Comparison of ENCODE assay signal across 18 cellular contexts in genomic region chr11:13174090-13174489, GRCh38.
DNase-seq lines count a peak whose midpoint lies in the region; ATAC-seq and TF ChIP-seq lines count a peak whose summit lies in the region.
"Had no signal": no experiment of that assay in that cellular context is flagged by ENCODE, and none has a peak within 500 bp of the region (broad histone marks: within the 10 kb centered on the region; RNA-seq: fewer than 3 reads in every experiment).

No MANE protein-coding gene starts in this region.

- no peak for ATAC-seq in GM21528 (IDR thresholded peaks at IDR 0.05; ENCODE audit: low FRiP score, unreplicated experiment)
- no peak for ATAC-seq in activated CD8-positive, alpha-beta memory T cell treated with anti-CD3 and anti-CD28 coated beads, Interleukin-2, amount 10 ng/mL, durations not matched to agents 7 days and 5 days
- ATAC-seq: GM12878, HepG2 had no signal

- H3K4me3 Mint-ChIP-seq in activated CD8-positive, alpha-beta memory T cell treated with anti-CD3 and anti-CD28 coated beads, Interleukin-2, amount 10 ng/mL, durations not matched to agents 7 days and 5 days = no peak overlapping the region
- H3K4me3 Mint-ChIP-seq: CD14-positive monocyte; CD4-positive, alpha-beta memory T cell; H9 had no signal

- H3K4me3 ChIP-seq in fibroblast of lung (replicated peaks in 1 of 4; ENCODE audit: control extremely low read depth in 1 of 4, insufficient read depth in 1 of 4, low read depth in 3 of 4, low read length in 4 of 4) = no peak overlapping the region
- H3K4me3 ChIP-seq: BLaER1, GM12878 had no signal

- no peak overlapping the region for H2AFZ ChIP-seq in fibroblast of lung (ENCODE audit: low read length)

- no peaks in the 10 kb centered on the region for H3K36me3 ChIP-seq in fibroblast of lung (ENCODE audit: control insufficient read depth, insufficient read depth, low read length)
- H3K36me3 ChIP-seq: BLaER1 had no signal

- no peak for TF ChIP-seq CTCF in fibroblast of lung (conservative IDR thresholded peaks at IDR 0.05 in 1 of 2, IDR thresholded peaks at IDR 0.05 in 1 of 2; ENCODE audit: low read depth in 1 of 2, low read length in 2 of 2)

- no peaks in the 10 kb centered on the region for H3K4me1 ChIP-seq in fibroblast of lung (ENCODE audit: control insufficient read depth, extremely low read depth, insufficient read depth, low read length)
- H3K4me1 ChIP-seq: BLaER1 had no signal

- H3K27me3 Mint-ChIP-seq in activated CD8-positive, alpha-beta memory T cell treated with anti-CD3 and anti-CD28 coated beads, Interleukin-2, amount 10 ng/mL, durations not matched to agents 7 days and 5 days = peaks cover 41% of the 10 kb centered on the region

- DNase-seq in HCEC 1CT (peak; percentile 50), NCI-H69 (lab: John Stamatoyannopoulos, UW) (peak; percentile 59), fibroblast of lung (ENCODE audit: low read depth in 2 of 2) (peak; percentile 20 to 42), DMS153 treated with DMSO at 0.1 percent for 48 hours (lab: John Stamatoyannopoulos, UW; ENCODE audit: unreplicated experiment) (no peak)
- no peak for DNase-seq in activated CD8-positive, alpha-beta memory T cell treated with anti-CD3 and anti-CD28 coated beads, Interleukin-2, amount 10 ng/mL, durations not matched to agents 7 days and 5 days
- DNase-seq: ACHN; AML-193; Calu3; CD4-positive, alpha-beta memory T cell; DMS53; DND-41; EL; H9 had no signal

- H3K9me3 ChIP-seq in fibroblast of lung (ENCODE audit: control insufficient read depth, insufficient read depth, low read depth, low read length) = no peaks in the 10 kb centered on the region
- H3K9me3 ChIP-seq: BLaER1 had no signal

- H3K27me3 ChIP-seq in fibroblast of lung (ENCODE audit: control insufficient read depth, insufficient read depth, low read length) = no peaks in the 10 kb centered on the region
- H3K27me3 ChIP-seq: BLaER1 had no signal

- H3K36me3 Mint-ChIP-seq in activated CD8-positive, alpha-beta memory T cell treated with anti-CD3 and anti-CD28 coated beads, Interleukin-2, amount 10 ng/mL, durations not matched to agents 7 days and 5 days = no peaks in the 10 kb centered on the region
- H3K36me3 Mint-ChIP-seq: CD14-positive monocyte; CD4-positive, alpha-beta memory T cell had no signal

- no peaks in the 10 kb centered on the region for H3K79me2 ChIP-seq in fibroblast of lung (ENCODE audit: control insufficient read depth, insufficient read depth, low read length)

- H3K27ac ChIP-seq in fibroblast of lung (ENCODE audit: insufficient read depth, low read length) = no peak overlapping the region
- H3K27ac ChIP-seq: BLaER1 had no signal

- no peak overlapping the region for H3K4me2 ChIP-seq in fibroblast of lung (ENCODE audit: extremely low read depth, insufficient read depth, low read length)
- H3K4me2 ChIP-seq: BLaER1 had no signal

- no peaks in the 10 kb centered on the region for H4K20me1 ChIP-seq in fibroblast of lung (ENCODE audit: control insufficient read depth, extremely low read depth, insufficient read depth, low read length)
- H4K20me1 ChIP-seq: BLaER1 had no signal

- no peak overlapping the region for H3K27ac Mint-ChIP-seq in activated CD8-positive, alpha-beta memory T cell treated with anti-CD3 and anti-CD28 coated beads, Interleukin-2, amount 10 ng/mL, durations not matched to agents 7 days and 5 days
- H3K27ac Mint-ChIP-seq: CD14-positive monocyte; CD4-positive, alpha-beta memory T cell; H9 had no signal

- H3K9me3 Mint-ChIP-seq in activated CD8-positive, alpha-beta memory T cell treated with anti-CD3 and anti-CD28 coated beads, Interleukin-2, amount 10 ng/mL, durations not matched to agents 7 days and 5 days (ENCODE audit: low read depth) = no peaks in the 10 kb centered on the region
- H3K9me3 Mint-ChIP-seq: CD14-positive monocyte, H9 had no signal

- H3K4me1 Mint-ChIP-seq in activated CD8-positive, alpha-beta memory T cell treated with anti-CD3 and anti-CD28 coated beads, Interleukin-2, amount 10 ng/mL, durations not matched to agents 7 days and 5 days = no peaks in the 10 kb centered on the region
- H3K4me1 Mint-ChIP-seq: CD14-positive monocyte, H9 had no signal

- H3K9ac ChIP-seq in fibroblast of lung (ENCODE audit: insufficient read depth, low read length) = no peak overlapping the region
- H3K9ac ChIP-seq: BLaER1 had no signal

- CTCF ChIA-PET in activated CD8-positive, alpha-beta memory T cell treated with anti-CD3 and anti-CD28 coated beads, Interleukin-2, amount 10 ng/mL, durations not matched to agents 7 days and 5 days (lab: Charles Lee) = no interaction called here

Comparison
In these comparisons a context has a peak if more than half of its experiments do, and no peak if none do; other contexts are left out.
1. DNase-seq: peak in HCEC 1CT (single experiment), NCI-H69 (single experiment) and fibroblast of lung (2 of 2); none in DMS153 treated with DMSO at 0.1 percent for 48 hours (single experiment) and activated CD8-positive, alpha-beta memory T cell treated with anti-CD3 and anti-CD28 coated beads, Interleukin-2, amount 10 ng/mL, durations not matched to agents 7 days and 5 days (single experiment).